11 cellular contexts compared by ENCODE assay signal in the genomic region with DNA sequence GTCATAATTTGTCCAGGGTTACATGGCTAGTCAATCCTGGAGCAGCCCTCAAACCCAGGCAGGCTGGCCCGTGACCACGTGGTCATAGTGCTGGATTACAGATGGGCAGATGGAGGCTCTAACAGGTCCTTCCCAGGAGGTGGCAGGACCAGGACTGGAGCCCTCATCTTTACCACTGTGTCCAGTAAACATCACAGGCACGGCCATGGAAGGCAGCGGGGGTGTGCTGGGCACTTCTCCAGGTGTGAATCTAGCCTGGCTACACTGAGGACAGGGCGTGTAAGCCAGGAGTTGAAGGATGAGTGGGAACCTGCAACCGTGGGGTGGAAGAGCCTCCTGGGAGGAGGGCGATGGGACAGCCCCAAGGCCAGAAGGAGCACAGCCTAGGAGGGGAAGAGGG. TPM values are rescaled to one million over a fixed set of nuclear protein-coding genes. Genes with fewer than 3 reads are reported as not detected.
DNase-seq lines count a peak whose midpoint lies in the region; ATAC-seq and TF ChIP-seq lines count a peak whose summit lies in the region.
"Had no signal": no experiment of that assay in that cellular context is flagged by ENCODE, and none has a peak within 500 bp of the region (broad histone marks: within the 10 kb centered on the region; RNA-seq: fewer than 3 reads in every experiment).

No MANE protein-coding gene starts in this region.

- H3K27ac Mint-ChIP-seq in activated naive CD4-positive, alpha-beta T cell treated with anti-CD3 and anti-CD28 coated beads, Interleukin-2, amount 10 ng/mL, durations not matched to agents 7 days and 5 days, result peak overlapping the region; percentile 35
- H3K27ac Mint-ChIP-seq: B cell had no signal

- WGBS in stomach, 5 donors, result 53 to 63% (median 57%) methylated on average over 7 of the region's 7 CpGs
- WGBS in body of pancreas, 2 donors, result 62 to 63% methylated on average over 7 of the region's 7 CpGs
- WGBS in transverse colon (ENCODE audit: low coverage in 1 of 2), 2 donors, result 71% methylated on average over 7 of the region's 7 CpGs; no CpG with 5 or more reads in 1 of the 2 donors

- peak overlapping the region in 1 of 2 donors; percentile 26 for H3K27ac ChIP-seq in coronary artery
- H3K27ac ChIP-seq in stomach, result peak overlapping the region in 3 of 5 donors; percentile 0 to 26 (median 25)
- no peak overlapping the region for H3K27ac ChIP-seq in body of pancreas
- H3K27ac ChIP-seq in transverse colon, result no peak overlapping the region
- H3K27ac ChIP-seq: Peyer's patch had no signal

- TF ChIP-seq CTCF in coronary artery (IDR thresholded peaks at IDR 0.05) (no peak), stomach (IDR thresholded peaks at IDR 0.05) (no peak), body of pancreas (IDR thresholded peaks at IDR 0.05) (no peak), transverse colon (IDR thresholded peaks at IDR 0.05) (no peak)

- no peaks in the 10 kb centered on the region for H3K9me3 Mint-ChIP-seq in activated naive CD4-positive, alpha-beta T cell treated with anti-CD3 and anti-CD28 coated beads, Interleukin-2, amount 10 ng/mL, durations not matched to agents 7 days and 5 days
- H3K9me3 Mint-ChIP-seq: naive B cell; stimulated activated naive CD8-positive, alpha-beta T cell treated with anti-CD3 and anti-CD28 coated beads, Interleukin-15, Interleukin-2, amounts not matched to agents 100 ng/mL and 50 ng/mL, for 24 hours had no signal

- H3K4me3 Mint-ChIP-seq in activated naive CD4-positive, alpha-beta T cell treated with anti-CD3 and anti-CD28 coated beads, Interleukin-2, amount 10 ng/mL, durations not matched to agents 7 days and 5 days, result no peak overlapping the region
- H3K4me3 Mint-ChIP-seq: B cell; stimulated activated naive CD8-positive, alpha-beta T cell treated with anti-CD3 and anti-CD28 coated beads, Interleukin-15, Interleukin-2, amounts not matched to agents 100 ng/mL and 50 ng/mL, for 24 hours had no signal

- H3K36me3 ChIP-seq in stomach, result peaks cover 30 to 47% (median 44%) of the 10 kb centered on the region in 4 donors
- H3K36me3 ChIP-seq in body of pancreas (replicated peaks in 1 of 2; ENCODE audit: insufficient read depth in 1 of 2, low read depth in 2 of 2), result no peaks in the 10 kb centered on the region
- peaks cover 0 to 12% (median 0%) of the 10 kb centered on the region in 4 donors for H3K36me3 ChIP-seq in transverse colon

- H3K4me1 Mint-ChIP-seq in activated naive CD4-positive, alpha-beta T cell treated with anti-CD3 and anti-CD28 coated beads, Interleukin-2, amount 10 ng/mL, durations not matched to agents 7 days and 5 days, result peaks cover 64% of the 10 kb centered on the region

- in situ Hi-C loops in transverse colon (cut with MboI; ENCODE audit: low pct_ligation_motif_present in 1 of 4, low pct_unique_long_range_greater_than_20kb in 1 of 4, low sequenced_read_pairs in 3 of 4), result no loop called here

- intact Hi-C loops in stomach (cut with DNase I; ENCODE audit: low total_unique reads), result no loop called here
- intact Hi-C loops in body of pancreas (cut with DNase I), result no loop called here
- intact Hi-C loops in transverse colon (cut with DNase I; ENCODE audit: low total_unique reads), result no loop called here

- H3K9me3 ChIP-seq in stomach, result no peaks in the 10 kb centered on the region
- H3K9me3 ChIP-seq in body of pancreas, result no peaks in the 10 kb centered on the region
- no peaks in the 10 kb centered on the region for H3K9me3 ChIP-seq in transverse colon
- H3K9me3 ChIP-seq: Peyer's patch had no signal

- H3K27me3 Mint-ChIP-seq in activated naive CD4-positive, alpha-beta T cell treated with anti-CD3 and anti-CD28 coated beads, Interleukin-2, amount 10 ng/mL, durations not matched to agents 7 days and 5 days, result no peaks in the 10 kb centered on the region
- H3K27me3 Mint-ChIP-seq: B cell; naive B cell; stimulated activated naive CD8-positive, alpha-beta T cell treated with anti-CD3 and anti-CD28 coated beads, Interleukin-15, Interleukin-2, amounts not matched to agents 100 ng/mL and 50 ng/mL, for 24 hours had no signal

- no peak for TF ChIP-seq POLR2A in stomach (IDR thresholded peaks at IDR 0.05)
- no peak for TF ChIP-seq POLR2A in body of pancreas (IDR thresholded peaks at IDR 0.05)
- TF ChIP-seq POLR2A in transverse colon (IDR thresholded peaks at IDR 0.05), result no peak

- no peaks in the 10 kb centered on the region for H3K27me3 ChIP-seq in stomach
- H3K27me3 ChIP-seq in body of pancreas, result no peaks in the 10 kb centered on the region
- H3K27me3 ChIP-seq in transverse colon, result no peaks in the 10 kb centered on the region
- H3K27me3 ChIP-seq: Peyer's patch had no signal

- H3K4me3 ChIP-seq in coronary artery (no peak overlapping the region), stomach (no peak overlapping the region), body of pancreas (no peak overlapping the region), transverse colon (no peak overlapping the region)
- H3K4me3 ChIP-seq: Peyer's patch had no signal

- CTCF ChIA-PET in activated naive CD4-positive, alpha-beta T cell treated with anti-CD3 and anti-CD28 coated beads, Interleukin-2, amount 10 ng/mL, durations not matched to agents 7 days and 5 days (lab: Charles Lee), result no interaction called here

- peaks cover 32% of the 10 kb centered on the region for H3K36me3 Mint-ChIP-seq in activated naive CD4-positive, alpha-beta T cell treated with anti-CD3 and anti-CD28 coated beads, Interleukin-2, amount 10 ng/mL, durations not matched to agents 7 days and 5 days
- H3K36me3 Mint-ChIP-seq: naive B cell had no signal

- no peak for DNase-seq in activated naive CD4-positive, alpha-beta T cell treated with anti-CD3 and anti-CD28 coated beads, Interleukin-2, amount 10 ng/mL, durations not matched to agents 7 days and 5 days
- no peak for DNase-seq in activated naive CD4-positive, alpha-beta T cell treated with Interleukin-2 at 50 U/mL for 16 hours
- DNase-seq in coronary artery (ENCODE audit: low spot score), result peak; percentile 63
- no peak for DNase-seq in stomach
- no peak for DNase-seq in body of pancreas
- DNase-seq in transverse colon, result no peak
- DNase-seq: HCEC 1CT, naive B cell had no signal

- no peak for ATAC-seq in body of pancreas

- TF ChIP-seq EP300 in stomach (IDR thresholded peaks at IDR 0.05) (no peak), transverse colon (IDR thresholded peaks at IDR 0.05; ENCODE audit: low read depth) (no peak)

- H3K4me1 ChIP-seq in stomach (peaks cover 55 to 89% (median 82%) of the 10 kb centered on the region in 4 donors), body of pancreas (peaks cover 77% of the 10 kb centered on the region), transverse colon (peaks cover 34 to 62% (median 42%) of the 10 kb centered on the region in 4 donors)

RNA-seq across cellular contexts. Expression of a gene that starts 6.1 kb away (rescaled TPM):
- 10 to 100 TPM; 19.8 to 60.3 (median 39.1) TPM for total RNA-seq in stomach
- polyA plus RNA-seq in stomach, result 10 to 100 TPM; 15.4 to 31.8 (median 21.5) TPM
- 10 to 100 TPM; 40.5 to 61.0 TPM for total RNA-seq in body of pancreas
- 10 to 100 TPM; 35.1 to 96.5 (median 43.6) TPM for total RNA-seq in transverse colon

RNA-seq across cellular contexts. Expression of a gene that starts 20.2 kb away (rescaled TPM):
- total RNA-seq in stomach (100 to 1,000 TPM in 1 of 5 donors, 10 to 100 TPM in 4; 11.6 to 118 (median 40.6) TPM), body of pancreas (10 to 100 TPM; 10.6 to 31.6 TPM), transverse colon (10 to 100 TPM; 20.9 to 67.3 (median 30.5) TPM)
- 10 to 100 TPM; 12.9 to 36.5 (median 16.3) TPM for polyA plus RNA-seq in stomach

RNA-seq across cellular contexts. Expression of a gene that starts 26.8 kb away (rescaled TPM):
- total RNA-seq in stomach (not detected), body of pancreas (under 1 TPM in 1 of 2 donors, not detected in 1; 0.52 TPM), transverse colon (under 1 TPM in 2 of 4 donors, not detected in 2; 0.41 to 0.79 TPM)
- under 1 TPM in 2 of 3 donors, not detected in 1; 0.68 to 0.98 TPM for polyA plus RNA-seq in stomach

RNA-seq across cellular contexts. Expression of a gene that starts 27.3 kb away (rescaled TPM):
- total RNA-seq in stomach, result 10 to 100 TPM in 3 of 5 donors, 1 to 10 TPM in 1, not detected in 1; 7.5 to 58.1 (median 17.9) TPM
- polyA plus RNA-seq in stomach, result 10 to 100 TPM; 33.4 to 37.1 (median 34.3) TPM
- 10 to 100 TPM in 1 of 2 donors, 1 to 10 TPM in 1; 7.9 to 12.5 TPM for total RNA-seq in body of pancreas
- total RNA-seq in transverse colon, result 10 to 100 TPM in 3 of 4 donors, not detected in 1; 16.7 to 35.2 (median 24.4) TPM

RNA-seq across cellular contexts. Expression of a gene that starts 32.7 kb away (rescaled TPM):
- 10 to 100 TPM in 4 of 5 donors, 1 to 10 TPM in 1; 5.8 to 77.2 (median 22.6) TPM for total RNA-seq in stomach
- polyA plus RNA-seq in stomach, result 10 to 100 TPM; 25.5 to 40.8 (median 35.0) TPM
- total RNA-seq in body of pancreas, result 10 to 100 TPM; 12.5 to 14.5 TPM
- 10 to 100 TPM; 10.7 to 46.4 (median 31.0) TPM for total RNA-seq in transverse colon

Comparison
In these comparisons a context has a peak if more than half of its experiments do, and no peak if none do; other contexts are left out.
1. H3K27ac ChIP-seq: peak in stomach (3 of 5); none in body of pancreas (0 of 4) and transverse colon (0 of 4).